In genomic region chr16:48361012-48361411, GRCh38 we compare ENCODE assay signal across 9 cellular contexts.
"Had no signal": no experiment of that assay in that cellular context is flagged by ENCODE, and none has a peak within 500 bp of the region (broad histone marks: within the 10 kb centered on the region; RNA-seq: fewer than 3 reads in every experiment).

No MANE protein-coding gene starts in this region.

- ATAC-seq: activated naive CD8-positive, alpha-beta T cell treated with anti-CD3 and anti-CD28 coated beads, Interleukin-2, amount 50 U/mL, for 24 hours had no signal

- H3K27me3 Mint-ChIP-seq: activated naive CD8-positive, alpha-beta T cell treated with anti-CD3 and anti-CD28 coated beads, Interleukin-2, amount 50 U/mL, for 24 hours; activated T-cell treated with anti-CD3 and anti-CD28 coated beads, Interleukin-2, amount 50 U/mL, for 24 hours; naive B cell had no signal

- H3K4me3 Mint-ChIP-seq: activated naive CD8-positive, alpha-beta T cell treated with anti-CD3 and anti-CD28 coated beads, Interleukin-2, amount 50 U/mL, for 24 hours; activated T-cell treated with anti-CD3 and anti-CD28 coated beads, Interleukin-2, amount 50 U/mL, for 24 hours had no signal

- FAIRE-seq: bronchial epithelial cell had no signal

- H3K27ac Mint-ChIP-seq: activated naive CD8-positive, alpha-beta T cell treated with anti-CD3 and anti-CD28 coated beads, Interleukin-2, amount 50 U/mL, for 24 hours; naive B cell had no signal

- H3K9me3 Mint-ChIP-seq: activated naive CD8-positive, alpha-beta T cell treated with anti-CD3 and anti-CD28 coated beads, Interleukin-2, amount 50 U/mL, for 24 hours; activated T-cell treated with anti-CD3 and anti-CD28 coated beads, Interleukin-2, amount 50 U/mL, for 24 hours; naive B cell had no signal

- DNase-seq: activated CD4-positive, alpha-beta T cell treated with anti-CD3 and anti-CD28 coated beads, Interleukin-2, amount 50 U/mL, for 1 hour; activated gamma-delta T cell treated with Interleukin-2 at 50 U/mL for 16 hours; activated naive CD8-positive, alpha-beta T cell treated with anti-CD3 and anti-CD28 coated beads, Interleukin-2, amount 50 U/mL, for 24 hours; activated T-cell treated with anti-CD3 and anti-CD28 coated beads, Interleukin-2, amount 50 U/mL, for 24 hours; dorsolateral prefrontal cortex; naive B cell; posterior cingulate gyrus; uterus had no signal
